ENCODE assay signal across 27 cellular contexts in the genomic region with DNA sequence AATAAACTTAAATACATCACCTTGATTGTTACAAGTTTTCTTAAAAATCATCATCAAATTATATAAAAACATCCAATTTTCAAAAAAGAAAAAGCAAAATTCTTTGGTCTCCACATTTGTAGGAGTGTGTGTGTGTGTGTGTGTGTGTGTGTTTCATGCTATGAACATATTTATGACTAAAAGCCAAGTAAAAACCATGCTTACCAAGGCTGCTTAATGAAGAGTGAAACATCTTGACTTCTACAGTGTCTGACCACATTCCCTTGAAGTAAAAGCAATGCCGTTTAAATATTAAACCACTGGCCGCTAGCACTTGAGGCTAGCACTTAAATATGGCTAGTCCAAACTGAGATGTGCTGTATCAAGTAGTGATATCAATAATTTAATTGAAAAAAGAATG.
DNase-seq lines count a peak whose midpoint lies in the region; ATAC-seq and TF ChIP-seq lines count a peak whose summit lies in the region.
"Had no signal": no experiment of that assay in that cellular context is flagged by ENCODE, and none has a peak within 500 bp of the region (broad histone marks: within the 10 kb centered on the region; RNA-seq: fewer than 3 reads in every experiment).

No MANE protein-coding gene starts in this region.

- peak; percentile 74 for ATAC-seq in GM19463 (IDR thresholded peaks at IDR 0.05; ENCODE audit: unreplicated experiment)
- no peak for ATAC-seq in HG03045 (IDR thresholded peaks at IDR 0.05; ENCODE audit: unreplicated experiment)
- no peak for ATAC-seq in HG03520 (IDR thresholded peaks at IDR 0.05; ENCODE audit: unreplicated experiment)
- ATAC-seq: T-cell had no signal

- DNase-seq in Caki2 (ENCODE audit: low read depth) (peak; percentile 55), M059J (ENCODE audit: low read depth) (peak; percentile 0), kidney epithelial cell (ENCODE audit: low read depth) (peak; percentile 52), AG08396 (ENCODE audit: low spot score) (no peak), NCI-H446 (lab: John Stamatoyannopoulos, UW) (no peak)
- DNase-seq: AML-193; CD4-positive, alpha-beta T cell; COR-L47; DMS 273 treated with DMSO at 0.1 percent for 48 hours; DND-41; HFFc6; NCI-H1092 treated with DMSO at 0.1 percent for 48 hours; NCI-H1436 treated with DMSO at 0.1 percent for 48 hours; NCI-H1930; NCI-H2107; NCI-H446 treated with DMSO at 0.1 percent for 48 hours; NCI-H526; NCI-H82; NK-92 treated with Interleukin-12 subunit alpha and Interleukin-12 subunit beta, amount 100 ng/mL, for 24 hours; PC-9; SHP77; T-cell had no signal

- no peak for TF ChIP-seq CTCF in kidney epithelial cell (IDR thresholded peaks at IDR 0.05; ENCODE audit: insufficient read depth, low read length, poor library complexity, severe bottlenecking)

- no peaks in the 10 kb centered on the region for H3K27me3 ChIP-seq in kidney epithelial cell (ENCODE audit: control insufficient read depth, insufficient read depth, low read length)
- H3K27me3 ChIP-seq: BLaER1 treated with 17β-estradiol and CSF1 and Interleukin-3, amounts not matched to agents 10 nM and 100 nM had no signal

- no peak overlapping the region for H3K4me3 ChIP-seq in kidney epithelial cell (ENCODE audit: low read depth, low read length)
- H3K4me3 ChIP-seq: BLaER1 treated with 17β-estradiol and CSF1 and Interleukin-3, amounts not matched to agents 10 nM and 100 nM; HAP-1; PC-9 had no signal

- in situ Hi-C loops in Caki2 (cut with HindIII; ENCODE audit: low pct_unique_long_range_greater_than_20kb, low sequenced_read_pairs) = no loop called here

- H3K36me3 ChIP-seq in kidney epithelial cell (ENCODE audit: control insufficient read depth, insufficient read depth, low read length) = no peaks in the 10 kb centered on the region
- H3K36me3 ChIP-seq: BLaER1 treated with 17β-estradiol and CSF1 and Interleukin-3, amounts not matched to agents 10 nM and 100 nM; HAP-1 had no signal

Comparison
In these comparisons a context has a peak if more than half of its experiments do, and no peak if none do; other contexts are left out.
1. DNase-seq: peak in Caki2 (single experiment), M059J (single experiment) and kidney epithelial cell (single experiment); none in AG08396 (single experiment) and NCI-H446 (0 of 2).